In genomic region chr7:120792091-120792860, GRCh38 we compare ENCODE assay signal across 1 cellular context.
TF ChIP-seq lines count a peak whose summit lies in the region.

No MANE protein-coding gene starts in this region.

TF ChIP-seq in GM23338, 12 proteins besides CTCF, POLR2A, EP300 and RAD21 (continued from another document):
- TF ChIP-seq REST (IDR thresholded peaks at IDR 0.05; ENCODE audit: unreplicated experiment) (no peak), POLR2AphosphoS5 (IDR thresholded peaks at IDR 0.05; ENCODE audit: low read depth) (no peak), STAT1 (IDR thresholded peaks at IDR 0.05; ENCODE audit: unreplicated experiment) (no peak)
